ENCODE assay signal across 22 cellular contexts in the genomic region with DNA sequence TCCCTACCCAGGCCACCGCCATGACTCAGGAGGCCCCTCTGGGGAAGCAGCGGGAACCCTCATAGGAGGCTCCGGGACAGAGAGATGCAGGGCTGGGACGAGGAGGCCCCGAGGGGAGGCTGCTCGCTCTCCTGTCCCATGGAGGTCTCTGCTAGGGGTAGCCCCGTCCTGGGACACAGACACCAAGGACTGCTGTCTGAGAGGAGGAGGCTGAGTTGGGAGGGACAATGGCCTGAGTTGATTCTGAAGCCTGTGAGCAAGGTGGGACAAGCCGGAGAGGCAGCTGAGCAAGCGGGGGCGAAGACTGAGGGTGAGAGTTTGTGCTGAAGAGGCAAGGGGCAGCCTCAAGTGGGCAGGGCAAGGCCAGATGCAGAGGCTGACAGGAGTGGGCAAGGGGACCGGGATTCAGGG. TPM values are rescaled to one million over a fixed set of nuclear protein-coding genes. Genes with fewer than 3 reads are reported as not detected.
DNase-seq lines count a peak whose midpoint lies in the region; ATAC-seq, FAIRE-seq and TF ChIP-seq lines count a peak whose summit lies in the region.
"Had no signal": no experiment of that assay in that cellular context is flagged by ENCODE, and none has a peak within 500 bp of the region (broad histone marks: within the 10 kb centered on the region; RNA-seq: fewer than 3 reads in every experiment).

No MANE protein-coding gene starts in this region.

- no peak overlapping the region for H3K27ac ChIP-seq in RWPE2 (ENCODE audit: poor library complexity, severe bottlenecking)
- peak overlapping the region; percentile 97 for H3K27ac ChIP-seq in endodermal cell (ENCODE audit: low read depth, low read length)
- H3K27ac ChIP-seq: prostate gland had no signal

- no peaks in the 10 kb centered on the region for H3K27me3 ChIP-seq in RWPE2 (ENCODE audit: insufficient read depth, poor library complexity, severe bottlenecking)
- no peaks in the 10 kb centered on the region for H3K27me3 ChIP-seq in endodermal cell (ENCODE audit: control insufficient read depth, insufficient read depth, low read length, poor library complexity, severe bottlenecking)
- H3K27me3 ChIP-seq: upper lobe of left lung had no signal

- no peaks in the 10 kb centered on the region for H3K36me3 ChIP-seq in RWPE2 (ENCODE audit: low read depth)
- no peaks in the 10 kb centered on the region for H3K36me3 ChIP-seq in endodermal cell (ENCODE audit: control insufficient read depth, insufficient read depth, low read length)
- H3K36me3 ChIP-seq: prostate gland, stomach, upper lobe of left lung had no signal

- H3K9me3 ChIP-seq in RWPE2 (ENCODE audit: severe bottlenecking) (no peaks in the 10 kb centered on the region), endodermal cell (ENCODE audit: control insufficient read depth, low read length) (no peaks in the 10 kb centered on the region)
- H3K9me3 ChIP-seq: prostate gland, stomach, upper lobe of left lung had no signal

- H3K4me3 ChIP-seq in RWPE2 (ENCODE audit: severe bottlenecking) (no peak overlapping the region), endodermal cell (ENCODE audit: low read length) (no peak overlapping the region)
- H3K4me3 ChIP-seq: lung, prostate gland, stomach, upper lobe of left lung had no signal

- FAIRE-seq in GM12891 (lab: Jason Lieb, UNC) = peak; percentile 52
- FAIRE-seq: frontal cortex had no signal

- no peak for TF ChIP-seq CTCF in RWPE2 (IDR thresholded peaks at IDR 0.05; ENCODE audit: poor library complexity, severe bottlenecking)
- TF ChIP-seq CTCF in endodermal cell (conservative IDR thresholded peaks at IDR 0.05) = no peak

- peak overlapping the region; percentile 41 for H3K27ac Mint-ChIP-seq in endodermal cell
- H3K27ac Mint-ChIP-seq: activated CD4-positive, alpha-beta T cell treated with anti-CD3 and anti-CD28 coated beads for 36 hours had no signal

- no peaks in the 10 kb centered on the region for H3K9me3 Mint-ChIP-seq in endodermal cell

- DNase-seq in GM12891 (ENCODE audit: insufficient read length, low spot score) (no peak), RWPE2 (ENCODE audit: low spot score) (peak; percentile 42), endodermal cell (peak; percentile 57), posterior vena cava (ENCODE audit: low spot score) (peak; percentile 58), DMS53 (lab: John Stamatoyannopoulos, UW) (no peak), SKM-1 treated with dmso at 0.1 percent for 144 hours (lab: John Stamatoyannopoulos, UW; ENCODE audit: unreplicated experiment) (no peak)
- DNase-seq: activated CD4-positive, alpha-beta T cell treated with anti-CD3 and anti-CD28 coated beads for 36 hours; activated gamma-delta T cell treated with Interleukin-2 at 50 U/mL for 16 hours; amygdala; caudate nucleus; effector CD4-positive, alpha-beta T cell; MM.1S; NCI-H1694; NCI-H748 treated with DMSO at 0.1 percent for 48 hours; stimulated activated CD4-positive, alpha-beta T cell treated with anti-CD3 and anti-CD28 coated beads, Interleukin-4, amount 100 ng/mL, for 4 hours; stomach; upper lobe of left lung had no signal

- H3K4me1 ChIP-seq in RWPE2 (ENCODE audit: insufficient read depth, poor library complexity, severe bottlenecking) (no peaks in the 10 kb centered on the region), endodermal cell (ENCODE audit: control insufficient read depth, insufficient read depth, low read length) (no peaks in the 10 kb centered on the region)
- H3K4me1 ChIP-seq: prostate gland had no signal

- TF ChIP-seq POLR2A in GM12891 (IDR thresholded peaks at IDR 0.05; ENCODE audit: low read depth, low read length) = no peak

- no peaks in the 10 kb centered on the region for H3K36me3 Mint-ChIP-seq in endodermal cell (ENCODE audit: low read depth)

- intact Hi-C loops in posterior vena cava (cut with DNase I) = loop anchor here (10.0 kb wide), 2 partner anchors 152 to 192 kb away; a partner anchor contains a TSS

- WGBS in endodermal cell (ENCODE audit: insufficient coverage in 1 of 2, insufficient read length in 1 of 2), 2 experiments = 75 to 86% methylated on average over 2 to 11 of the region's 11 CpGs

- H3K27me3 Mint-ChIP-seq in endodermal cell (ENCODE audit: insufficient read depth) = no peaks in the 10 kb centered on the region

- peaks cover 12% of the 10 kb centered on the region for H3K4me1 Mint-ChIP-seq in endodermal cell

- no peak overlapping the region for H3K9ac ChIP-seq in endodermal cell (ENCODE audit: extremely low read depth, low read length, poor library complexity, severe bottlenecking)

- no peak overlapping the region for H3K4me3 Mint-ChIP-seq in endodermal cell
- H3K4me3 Mint-ChIP-seq: activated CD4-positive, alpha-beta T cell treated with anti-CD3 and anti-CD28 coated beads for 36 hours had no signal

- ATAC-seq in RWPE2 (ENCODE audit: low read depth) (no peak), HG03460 (IDR thresholded peaks at IDR 0.05; ENCODE audit: unreplicated experiment) (no peak), SK-N-SH treated with all-trans-retinoic acid at 6 μM for 48 hours (no peak)
- ATAC-seq: activated CD4-positive, alpha-beta T cell treated with anti-CD3 and anti-CD28 coated beads for 36 hours had no signal

TF ChIP-seq in GM12891, 5 proteins besides CTCF, POLR2A, EP300 and RAD21:
- TF ChIP-seq SPI1 (IDR thresholded peaks at IDR 0.05; ENCODE audit: low read depth, low read length) (no peak), PAX5 (IDR thresholded peaks at IDR 0.05; ENCODE audit: insufficient read depth, low read length, severe bottlenecking) (no peak)

TF ChIP-seq in SK-N-SH treated with all-trans-retinoic acid at 6 μM for 48 hours, 23 proteins besides CTCF, POLR2A, EP300 and RAD21:
- TF ChIP-seq TOX (CRISPR knock-in tag; IDR thresholded peaks at IDR 0.05; ENCODE audit: borderline replicate concordance) (no peak), CSDC2 (CRISPR knock-in tag; IDR thresholded peaks at IDR 0.05) (no peak), ZNF70 (CRISPR knock-in tag; IDR thresholded peaks at IDR 0.05) (no peak)
- TF ChIP-seq, protein P1, sequence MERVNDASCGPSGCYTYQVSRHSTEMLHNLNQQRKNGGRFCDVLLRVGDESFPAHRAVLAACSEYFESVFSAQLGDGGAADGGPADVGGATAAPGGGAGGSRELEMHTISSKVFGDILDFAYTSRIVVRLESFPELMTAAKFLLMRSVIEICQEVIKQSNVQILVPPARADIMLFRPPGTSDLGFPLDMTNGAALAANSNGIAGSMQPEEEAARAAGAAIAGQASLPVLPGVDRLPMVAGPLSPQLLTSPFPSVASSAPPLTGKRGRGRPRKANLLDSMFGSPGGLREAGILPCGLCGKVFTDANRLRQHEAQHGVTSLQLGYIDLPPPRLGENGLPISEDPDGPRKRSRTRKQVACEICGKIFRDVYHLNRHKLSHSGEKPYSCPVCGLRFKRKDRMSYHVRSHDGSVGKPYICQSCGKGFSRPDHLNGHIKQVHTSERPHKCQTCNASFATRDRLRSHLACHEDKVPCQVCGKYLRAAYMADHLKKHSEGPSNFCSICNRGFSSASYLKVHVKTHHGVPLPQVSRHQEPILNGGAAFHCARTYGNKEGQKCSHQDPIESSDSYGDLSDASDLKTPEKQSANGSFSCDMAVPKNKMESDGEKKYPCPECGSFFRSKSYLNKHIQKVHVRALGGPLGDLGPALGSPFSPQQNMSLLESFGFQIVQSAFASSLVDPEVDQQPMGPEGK (CRISPR knock-in tag; IDR thresholded peaks at IDR 0.05; ENCODE audit: borderline replicate concordance) = no peak
- TF ChIP-seq, protein P2, sequence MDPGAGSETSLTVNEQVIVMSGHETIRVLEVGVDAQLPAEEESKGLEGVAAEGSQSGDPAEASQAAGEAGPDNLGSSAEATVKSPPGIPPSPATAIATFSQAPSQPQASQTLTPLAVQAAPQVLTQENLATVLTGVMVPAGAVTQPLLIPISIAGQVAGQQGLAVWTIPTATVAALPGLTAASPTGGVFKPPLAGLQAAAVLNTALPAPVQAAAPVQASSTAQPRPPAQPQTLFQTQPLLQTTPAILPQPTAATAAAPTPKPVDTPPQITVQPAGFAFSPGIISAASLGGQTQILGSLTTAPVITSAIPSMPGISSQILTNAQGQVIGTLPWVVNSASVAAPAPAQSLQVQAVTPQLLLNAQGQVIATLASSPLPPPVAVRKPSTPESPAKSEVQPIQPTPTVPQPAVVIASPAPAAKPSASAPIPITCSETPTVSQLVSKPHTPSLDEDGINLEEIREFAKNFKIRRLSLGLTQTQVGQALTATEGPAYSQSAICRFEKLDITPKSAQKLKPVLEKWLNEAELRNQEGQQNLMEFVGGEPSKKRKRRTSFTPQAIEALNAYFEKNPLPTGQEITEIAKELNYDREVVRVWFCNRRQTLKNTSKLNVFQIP (CRISPR knock-in tag; IDR thresholded peaks at IDR 0.05; ENCODE audit: borderline replicate concordance, low read depth) = no peak

RNA-seq across cellular contexts. Expression of a gene that starts 17.4 kb away (rescaled TPM):
- polyA plus RNA-seq in GM12891 (2012; ENCODE audit: low read depth, missing spikeins) = 5.8 TPM
- total RNA-seq in endodermal cell = 10 to 100 TPM; 60.6 to 64.5 TPM
- 18.9 TPM for polyA plus RNA-seq in endodermal cell (2013, experiment 1 of 2)
- 18.1 TPM for polyA plus RNA-seq in endodermal cell (2013, experiment 2 of 2)
- total RNA-seq in posterior vena cava = 10 to 100 TPM; 60.5 to 64.5 TPM

Comparison
In these comparisons a context has a peak if more than half of its experiments do, and no peak if none do; other contexts are left out.
1. DNase-seq: peak in RWPE2 (single experiment), endodermal cell (single experiment) and posterior vena cava (single experiment); none in GM12891 (single experiment), DMS53 (single experiment) and SKM-1 treated with dmso at 0.1 percent for 144 hours (single experiment).